2 cellular contexts compared by ENCODE assay signal in the genomic region with DNA sequence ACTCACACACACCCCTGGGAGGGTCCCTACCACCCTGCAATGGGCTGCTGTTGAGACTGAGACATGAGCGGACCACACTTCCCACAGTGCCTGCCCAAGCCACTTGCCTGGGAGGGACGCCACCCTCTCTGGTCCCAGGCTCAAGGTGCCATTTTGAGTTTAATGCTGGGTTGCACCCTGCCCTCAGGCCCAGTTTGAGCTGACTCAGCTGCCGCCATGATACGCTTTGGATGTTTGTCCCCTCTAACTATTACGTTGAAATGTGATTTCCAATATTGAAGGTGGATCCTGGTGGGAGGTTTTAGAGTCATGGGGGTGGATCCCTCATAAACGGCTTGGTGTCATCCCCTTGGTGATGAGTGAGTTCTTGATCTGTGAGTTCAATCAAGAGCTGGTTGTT.
TF ChIP-seq lines count a peak whose summit lies in the region.

No MANE protein-coding gene starts in this region.

TF ChIP-seq in HepG2, 621 proteins besides CTCF, POLR2A, EP300 and RAD21:
- TF ChIP-seq ZNF768 (CRISPR knock-in tag; IDR thresholded peaks at IDR 0.05) (peak; percentile 26; the same call in 1 of the 2 replicates), MAFF (IDR thresholded peaks at IDR 0.05; ENCODE audit: low read depth, low read length) (peak; percentile 52), RARA (CRISPR knock-in tag; IDR thresholded peaks at IDR 0.05) (no peak), ARID4A (CRISPR knock-in tag; IDR thresholded peaks at IDR 0.05; ENCODE audit: borderline replicate concordance) (no peak), MAFK (conservative IDR thresholded peaks at IDR 0.05 in 1 of 2, IDR thresholded peaks at IDR 0.05 in 1 of 2; ENCODE audit: low read length in 2 of 2) (peak; percentile 59 to 61; a peak in 3 of 4 replicates), FOSL1 (CRISPR knock-in tag; IDR thresholded peaks at IDR 0.05; ENCODE audit: borderline replicate concordance) (no peak), UBTF (CRISPR knock-in tag; IDR thresholded peaks at IDR 0.05) (no peak), ZBTB33 (CRISPR knock-in tag; IDR thresholded peaks at IDR 0.05) (no peak)
- TF ChIP-seq, protein P1, sequence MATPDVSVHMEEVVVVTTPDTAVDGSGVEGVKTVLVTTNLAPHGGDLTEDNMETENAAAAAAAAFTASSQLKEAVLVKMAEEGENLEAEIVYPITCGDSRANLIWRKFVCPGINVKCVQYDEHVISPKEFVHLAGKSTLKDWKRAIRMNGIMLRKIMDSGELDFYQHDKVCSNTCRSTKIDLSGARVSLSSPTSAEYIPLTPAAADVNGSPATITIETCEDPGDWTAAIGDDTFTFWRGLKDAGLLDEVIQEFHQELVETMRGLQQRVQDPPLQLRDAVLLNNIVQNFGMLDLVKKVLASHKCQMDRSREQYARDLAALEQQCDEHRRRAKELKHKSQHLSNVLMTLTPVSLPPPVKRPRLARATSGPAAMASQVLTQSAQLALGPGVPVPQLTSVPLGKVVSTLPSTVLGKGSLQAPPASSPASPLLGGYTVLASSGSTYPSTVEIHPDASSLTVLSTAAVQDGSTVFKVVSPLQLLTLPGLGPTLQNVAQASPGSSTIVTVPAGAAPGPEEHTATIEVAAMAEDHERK (CRISPR knock-in tag; IDR thresholded peaks at IDR 0.05; ENCODE audit: low read depth) = no peak

TF ChIP-seq in K562, 482 proteins besides CTCF, POLR2A, EP300 and RAD21:
- TF ChIP-seq MTF1 (CRISPR knock-in tag; IDR thresholded peaks at IDR 0.05; ENCODE audit: borderline replicate concordance) (no peak), ZNF316 (IDR thresholded peaks at IDR 0.05) (peak; percentile 15; the same call in 1 of the 2 replicates), MAFF (IDR thresholded peaks at IDR 0.05; ENCODE audit: low read length) (no peak), ZNF586 (CRISPR knock-in tag; conservative IDR thresholded peaks at IDR 0.05) (no peak), ZNF12 (CRISPR knock-in tag; IDR thresholded peaks at IDR 0.05) (no peak), E2F3 (CRISPR knock-in tag; IDR thresholded peaks at IDR 0.05) (no peak), NUFIP1 (IDR thresholded peaks at IDR 0.05; ENCODE audit: partially characterized antibody) (no peak)
TF ChIP-seq in K562: peak in this region for 1.
